ENCODE assay signal across 16 cellular contexts in genomic region chr16:17302620-17303019, GRCh38.
A peak's percentile ranks its signal among the peaks of the same experiment; 100 is the strongest.
DNase-seq lines count a peak whose midpoint lies in the region; ATAC-seq, FAIRE-seq and TF ChIP-seq lines count a peak whose summit lies in the region.
"Had no signal": no experiment of that assay in that cellular context is flagged by ENCODE, and none has a peak within 500 bp of the region (broad histone marks: within the 10 kb centered on the region; RNA-seq: fewer than 3 reads in every experiment).

No MANE protein-coding gene starts in this region.

- no peak overlapping the region for H3K4me3 ChIP-seq in CD8-positive, alpha-beta T cell (ENCODE audit: low read depth, low read length)
- no peak overlapping the region for H3K4me3 ChIP-seq in osteoblast (ENCODE audit: insufficient read depth, low read length)
- H3K4me3 ChIP-seq in heart left ventricle = no peak overlapping the region
- H3K4me3 ChIP-seq: PC-9 had no signal

- no peak for ATAC-seq in CD8-positive, alpha-beta T cell
- no peak for ATAC-seq in T-helper 17 cell
- ATAC-seq in heart left ventricle = no peak

- H4K20me1 ChIP-seq in osteoblast (ENCODE audit: insufficient read depth, low read length) = peaks cover 59% of the 10 kb centered on the region

- CTCF ChIA-PET in CD8-positive, alpha-beta T cell (lab: Charles Lee) = interaction anchor here (1.0 to 1.4 kb wide), 2 partner anchors 8 to 114 kb away, joined by 3 to 4 read pairs; no protein-coding TSS in a partner anchor

- no peak for TF ChIP-seq POLR2A in heart left ventricle (IDR thresholded peaks at IDR 0.05)

- H3K79me2 ChIP-seq in osteoblast (ENCODE audit: insufficient read depth, low read length) = peaks cover 3% of the 10 kb centered on the region

- H3K27me3 ChIP-seq in CD8-positive, alpha-beta T cell (ENCODE audit: insufficient read depth, low read length) = no peaks in the 10 kb centered on the region
- H3K27me3 ChIP-seq in osteoblast (ENCODE audit: insufficient read depth, low read length) (no peaks in the 10 kb centered on the region), heart left ventricle (no peaks in the 10 kb centered on the region)

- DNase-seq in CD8-positive, alpha-beta T cell = no peak
- DNase-seq in T-helper 17 cell (no peak), osteoblast (ENCODE audit: insufficient read length, low spot score, missing footprints) (no peak), NCI-H1105 (lab: John Stamatoyannopoulos, UW) (no peak), heart left ventricle (no peak), urothelium cell line (ENCODE audit: low spot score) (no peak)
- DNase-seq: activated T-cell treated with anti-CD3 and anti-CD28 coated beads, Interleukin-2, amount 50 U/mL, for 48 hours; IMR-90; mammary epithelial cell; NCI-H2029 treated with DMSO at 0.1 percent for 48 hours; PC-9; posterior cingulate gyrus; stimulated activated CD4-positive, alpha-beta T cell treated with anti-CD3 and anti-CD28 coated beads, Interleukin-4, amount 100 ng/mL, for 1 hour; substantia nigra had no signal

- H3K4me2 ChIP-seq in osteoblast (ENCODE audit: insufficient read depth, low read length) = peak overlapping the region; percentile 46
- H3K4me2 ChIP-seq: PC-9 had no signal

- FAIRE-seq in urothelium cell line (lab: Jason Lieb, UNC) = no peak
- FAIRE-seq: TTC549 had no signal

- H3K9me3 ChIP-seq in CD8-positive, alpha-beta T cell (ENCODE audit: low read length) = no peaks in the 10 kb centered on the region
- H3K9me3 ChIP-seq in T-helper 17 cell (ENCODE audit: control insufficient read depth, low read length, poor library complexity, severe bottlenecking) (no peaks in the 10 kb centered on the region), osteoblast (ENCODE audit: low read depth, low read length) (no peaks in the 10 kb centered on the region), heart left ventricle (no peaks in the 10 kb centered on the region)

- POLR2A ChIA-PET in CD8-positive, alpha-beta T cell (lab: Charles Lee) = no interaction called here

- H3K27ac ChIP-seq in CD8-positive, alpha-beta T cell (ENCODE audit: low read depth, low read length) = no peak overlapping the region
- H3K27ac ChIP-seq in osteoblast (ENCODE audit: low read depth, low read length) (no peak overlapping the region), heart left ventricle (no peak overlapping the region)
- H3K27ac ChIP-seq: PC-9 had no signal

- intact Hi-C loops in CD8-positive, alpha-beta T cell (cut with DNase I, micrococcal nuclease) = no loop called here
- intact Hi-C loops in heart left ventricle (cut with DNase I) = no loop called here

- no peaks in the 10 kb centered on the region for H3K36me3 ChIP-seq in CD8-positive, alpha-beta T cell (ENCODE audit: insufficient read depth, low read length)
- H3K36me3 ChIP-seq in osteoblast (ENCODE audit: insufficient read depth, low read length) = no peaks in the 10 kb centered on the region
- no peaks in the 10 kb centered on the region for H3K36me3 ChIP-seq in heart left ventricle

- H3K36me3 Mint-ChIP-seq in CD8-positive, alpha-beta T cell = no peaks in the 10 kb centered on the region
- H3K36me3 Mint-ChIP-seq in IgD-negative memory B cell = peaks cover 2% of the 10 kb centered on the region
- H3K36me3 Mint-ChIP-seq in T-helper 17 cell (ENCODE audit: low read depth) = peaks cover 2% of the 10 kb centered on the region

- no peak overlapping the region for H2AFZ ChIP-seq in osteoblast (ENCODE audit: low read length)
- H2AFZ ChIP-seq: PC-9 had no signal

- H3K4me1 Mint-ChIP-seq in CD8-positive, alpha-beta T cell (ENCODE audit: low read depth) = peaks cover 42% of the 10 kb centered on the region
- H3K4me1 Mint-ChIP-seq in IgD-negative memory B cell (peaks cover 33 to 45% (median 37%) of the 10 kb centered on the region in 3 donors), T-helper 17 cell (peaks cover 26% of the 10 kb centered on the region)

- no peak overlapping the region for H3K4me3 Mint-ChIP-seq in CD8-positive, alpha-beta T cell
- H3K4me3 Mint-ChIP-seq in IgD-negative memory B cell (peak overlapping the region in 3 of 4 donors; percentile 4 to 76 (median 70)), T-helper 17 cell (no peak overlapping the region)

- peak overlapping the region; percentile 34 for H3K27ac Mint-ChIP-seq in CD8-positive, alpha-beta T cell
- H3K27ac Mint-ChIP-seq in IgD-negative memory B cell (peak overlapping the region; percentile 3 to 88 (median 43)), T-helper 17 cell (peak overlapping the region; percentile 75)

- no peaks in the 10 kb centered on the region for H3K27me3 Mint-ChIP-seq in CD8-positive, alpha-beta T cell (ENCODE audit: low read depth)
- no peaks in the 10 kb centered on the region for H3K27me3 Mint-ChIP-seq in IgD-negative memory B cell
- H3K27me3 Mint-ChIP-seq in T-helper 17 cell = no peaks in the 10 kb centered on the region

- 79 to 85% (median 81%) methylated on average over 3 of the region's 3 CpGs for WGBS in heart left ventricle, 4 donors

- TF ChIP-seq CTCF in CD8-positive, alpha-beta T cell (IDR thresholded peaks at IDR 0.05) = no peak
- TF ChIP-seq CTCF in osteoblast (IDR thresholded peaks at IDR 0.05; ENCODE audit: extremely low read depth, low read depth, low read length) (no peak), heart left ventricle (IDR thresholded peaks at IDR 0.05) (no peak)

- no peaks in the 10 kb centered on the region for H3K9me3 Mint-ChIP-seq in CD8-positive, alpha-beta T cell
- H3K9me3 Mint-ChIP-seq in IgD-negative memory B cell = no peaks in the 10 kb centered on the region

- peaks cover 27% of the 10 kb centered on the region for H3K4me1 ChIP-seq in CD8-positive, alpha-beta T cell (ENCODE audit: insufficient read depth, low read length)
- H3K4me1 ChIP-seq in osteoblast (ENCODE audit: insufficient read depth, low read length) (peaks cover 12% of the 10 kb centered on the region), heart left ventricle (peaks cover 0 to 20% (median 0%) of the 10 kb centered on the region in 12 donors)

Comparison
In these comparisons a context has a peak if more than half of its experiments do, and no peak if none do; other contexts are left out.
1. H3K4me3 Mint-ChIP-seq: peak in IgD-negative memory B cell (3 of 4); none in CD8-positive, alpha-beta T cell (single experiment) and T-helper 17 cell (single experiment).
2. Peak in every context shown above with its lines, with median percentiles within 50 percentile points of each other: H3K27ac Mint-ChIP-seq.